1 cellular context compared by ENCODE assay signal in the genomic region with DNA sequence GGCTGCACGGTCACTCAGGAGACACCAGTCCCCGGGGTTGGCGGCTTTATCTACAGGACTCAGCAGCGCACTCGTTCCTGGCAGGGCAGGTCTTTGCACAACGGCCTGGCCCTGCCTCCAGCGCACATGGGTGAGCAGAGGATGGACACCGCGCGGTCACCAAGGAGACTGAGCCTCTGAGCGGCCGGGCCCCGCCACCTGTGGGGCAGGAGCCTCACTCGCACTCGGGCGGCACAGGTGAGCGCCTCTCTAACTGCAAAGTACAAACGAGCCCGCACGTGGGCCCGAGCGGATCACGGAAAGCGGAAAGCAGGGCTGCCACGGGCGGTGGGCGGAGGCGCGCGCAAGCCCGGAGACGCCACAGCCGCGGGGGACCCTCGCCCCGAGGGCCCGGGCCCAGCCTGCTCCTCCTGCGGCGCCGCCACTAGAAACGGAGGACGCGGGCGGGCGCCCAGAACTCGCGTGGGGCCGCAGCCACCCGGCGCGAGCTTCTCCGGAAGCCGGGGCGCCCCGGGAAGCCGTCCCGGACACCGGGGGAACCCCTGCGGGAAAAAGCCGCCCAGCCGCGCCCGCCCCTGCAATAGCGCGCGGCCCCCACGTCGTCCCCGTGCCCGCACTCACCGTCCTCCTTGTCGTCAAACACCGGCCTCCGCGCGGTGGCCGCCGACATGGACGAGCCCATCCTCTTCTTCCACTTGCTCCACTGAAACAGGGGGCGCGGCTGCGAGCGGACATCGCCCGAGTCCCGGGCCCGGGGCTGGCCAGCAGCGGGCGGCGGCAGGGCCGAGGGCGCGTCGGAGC.
A peak's percentile ranks its signal among the peaks of the same experiment; 100 is the strongest.
TF ChIP-seq lines count a peak whose summit lies in the region.

No MANE protein-coding gene starts in this region.

TF ChIP-seq in H1, 55 proteins besides CTCF, POLR2A, EP300 and RAD21:
- peak; percentile 47 for TF ChIP-seq EZH2 (IDR thresholded peaks at IDR 0.05; ENCODE audit: low read depth, low read length, severe bottlenecking)
- peak in 1 of 2 experiments; percentile 63; a peak in 1 of 4 replicates for TF ChIP-seq SIN3A (conservative IDR thresholded peaks at IDR 0.05 in 1 of 2, IDR thresholded peaks at IDR 0.05 in 1 of 2; ENCODE audit: low read depth in 1 of 2, low read length in 2 of 2)
- TF ChIP-seq BACH1 (IDR thresholded peaks at IDR 0.05; ENCODE audit: low read length) = peak; percentile 25; the same call in 1 of the 2 replicates
- TF ChIP-seq KDM4A (IDR thresholded peaks at IDR 0.05; ENCODE audit: low read depth, low read length, severe bottlenecking) = peak; percentile 64
- no peak for TF ChIP-seq ZNF274 (IDR thresholded peaks at IDR 0.05; ENCODE audit: borderline replicate concordance, extremely low read depth, low read length)
- TF ChIP-seq ASH2L (IDR thresholded peaks at IDR 0.05; ENCODE audit: low read length) = peak; percentile 43
- TF ChIP-seq CBX5 (IDR thresholded peaks at IDR 0.05; ENCODE audit: low read depth, low read length) = no peak
- no peak for TF ChIP-seq SIRT6 (IDR thresholded peaks at IDR 0.05; ENCODE audit: low read length)
- peak; percentile 43; the same call in 1 of the 2 replicates for TF ChIP-seq SUZ12 (IDR thresholded peaks at IDR 0.05; ENCODE audit: low read length)
- no peak for TF ChIP-seq TCF12 (IDR thresholded peaks at IDR 0.05; ENCODE audit: low read depth, low read length)
- TF ChIP-seq SP2 (IDR thresholded peaks at IDR 0.05; ENCODE audit: low read length) = no peak
- no peak for TF ChIP-seq RNF2 (IDR thresholded peaks at IDR 0.05; ENCODE audit: borderline replicate concordance, low read depth, low read length, missing control alignments, poor library complexity, severe bottlenecking)
- TF ChIP-seq EGR1 (IDR thresholded peaks at IDR 0.05; ENCODE audit: borderline replicate concordance, low read depth, low read length) = no peak
- TF ChIP-seq, protein P1, sequence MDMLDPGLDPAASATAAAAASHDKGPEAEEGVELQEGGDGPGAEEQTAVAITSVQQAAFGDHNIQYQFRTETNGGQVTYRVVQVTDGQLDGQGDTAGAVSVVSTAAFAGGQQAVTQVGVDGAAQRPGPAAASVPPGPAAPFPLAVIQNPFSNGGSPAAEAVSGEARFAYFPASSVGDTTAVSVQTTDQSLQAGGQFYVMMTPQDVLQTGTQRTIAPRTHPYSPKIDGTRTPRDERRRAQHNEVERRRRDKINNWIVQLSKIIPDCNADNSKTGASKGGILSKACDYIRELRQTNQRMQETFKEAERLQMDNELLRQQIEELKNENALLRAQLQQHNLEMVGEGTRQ (IDR thresholded peaks at IDR 0.05; ENCODE audit: low read length) = no peak
- TF ChIP-seq, protein P2, sequence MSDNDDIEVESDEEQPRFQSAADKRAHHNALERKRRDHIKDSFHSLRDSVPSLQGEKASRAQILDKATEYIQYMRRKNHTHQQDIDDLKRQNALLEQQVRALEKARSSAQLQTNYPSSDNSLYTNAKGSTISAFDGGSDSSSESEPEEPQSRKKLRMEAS (IDR thresholded peaks at IDR 0.05) = peak; percentile 82
- no peak for TF ChIP-seq GTF2F1 (IDR thresholded peaks at IDR 0.05; ENCODE audit: borderline replicate concordance, low read depth, low read length)
